In genomic region chr10:103278862-103279298, GRCh38 we compare ENCODE assay signal across 2 cellular contexts.
TF ChIP-seq lines count a peak whose summit lies in the region.

No MANE protein-coding gene starts in this region.

TF ChIP-seq in GM12878, 131 proteins besides CTCF, POLR2A, EP300 and RAD21 (continued from another document):
- peak; percentile 97 for TF ChIP-seq REST (IDR thresholded peaks at IDR 0.05; ENCODE audit: low read depth, low read length)

TF ChIP-seq in liver, 16 proteins besides CTCF, POLR2A, EP300 and RAD21:
- TF ChIP-seq REST (IDR thresholded peaks at IDR 0.05) (peak; percentile 100), NR2F2 (IDR thresholded peaks at IDR 0.05) (no peak), YY1 (IDR thresholded peaks at IDR 0.05) (no peak), JUND (IDR thresholded peaks at IDR 0.05) (no peak)
TF ChIP-seq in liver: peak in this region for 1.
